2 cellular contexts compared by ENCODE assay signal in the genomic region with DNA sequence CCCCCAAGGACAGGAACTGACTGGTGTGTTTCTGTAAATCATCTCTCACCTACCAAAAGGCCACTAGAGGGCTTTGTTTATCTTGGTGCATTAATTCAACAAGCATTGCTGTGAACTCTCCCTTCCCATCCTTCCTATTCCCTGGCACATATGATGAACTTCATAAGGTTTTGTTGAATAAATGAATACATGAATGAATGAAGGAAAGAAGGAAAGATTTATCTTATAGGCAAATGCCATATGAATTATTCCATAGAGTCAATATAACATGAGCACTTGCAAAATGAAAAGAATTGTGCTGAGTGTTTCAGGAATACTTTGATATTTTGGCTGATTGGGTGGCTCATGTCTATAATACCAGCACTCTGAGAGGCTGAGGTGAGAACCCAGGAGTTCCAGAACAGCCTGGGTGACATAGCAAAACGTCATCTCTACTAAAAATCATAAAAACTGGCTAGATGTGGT.
A peak's percentile ranks its signal among the peaks of the same experiment; 100 is the strongest.
TF ChIP-seq lines count a peak whose summit lies in the region.

No MANE protein-coding gene starts in this region.

TF ChIP-seq in IMR-90, 13 proteins besides CTCF, POLR2A, EP300 and RAD21:
- TF ChIP-seq RCOR1 (IDR thresholded peaks at IDR 0.05; ENCODE audit: insufficient replicate concordance, low read length) (no peak), MXI1 (IDR thresholded peaks at IDR 0.05; ENCODE audit: borderline replicate concordance, low read depth, low read length) (no peak), MAZ (IDR thresholded peaks at IDR 0.05; ENCODE audit: borderline replicate concordance, low read depth, low read length) (no peak), RFX5 (IDR thresholded peaks at IDR 0.05; ENCODE audit: low read depth, low read length) (no peak), SMC3 (IDR thresholded peaks at IDR 0.05; ENCODE audit: low read depth, low read length) (no peak), CEBPB (IDR thresholded peaks at IDR 0.05; ENCODE audit: low read depth, low read length) (no peak), BHLHE40 (IDR thresholded peaks at IDR 0.05; ENCODE audit: low read depth, low read length) (no peak), NFE2L2 (IDR thresholded peaks at IDR 0.05; ENCODE audit: low read depth, low read length) (no peak), MAFK (IDR thresholded peaks at IDR 0.05; ENCODE audit: low read depth, low read length) (no peak), CHD1 (IDR thresholded peaks at IDR 0.05; ENCODE audit: low read depth, low read length) (no peak), FOS (IDR thresholded peaks at IDR 0.05; ENCODE audit: low read depth, low read length) (no peak)
- TF ChIP-seq, protein P1, sequence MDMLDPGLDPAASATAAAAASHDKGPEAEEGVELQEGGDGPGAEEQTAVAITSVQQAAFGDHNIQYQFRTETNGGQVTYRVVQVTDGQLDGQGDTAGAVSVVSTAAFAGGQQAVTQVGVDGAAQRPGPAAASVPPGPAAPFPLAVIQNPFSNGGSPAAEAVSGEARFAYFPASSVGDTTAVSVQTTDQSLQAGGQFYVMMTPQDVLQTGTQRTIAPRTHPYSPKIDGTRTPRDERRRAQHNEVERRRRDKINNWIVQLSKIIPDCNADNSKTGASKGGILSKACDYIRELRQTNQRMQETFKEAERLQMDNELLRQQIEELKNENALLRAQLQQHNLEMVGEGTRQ (IDR thresholded peaks at IDR 0.05; ENCODE audit: low read depth, low read length) = no peak
- TF ChIP-seq, protein P2, sequence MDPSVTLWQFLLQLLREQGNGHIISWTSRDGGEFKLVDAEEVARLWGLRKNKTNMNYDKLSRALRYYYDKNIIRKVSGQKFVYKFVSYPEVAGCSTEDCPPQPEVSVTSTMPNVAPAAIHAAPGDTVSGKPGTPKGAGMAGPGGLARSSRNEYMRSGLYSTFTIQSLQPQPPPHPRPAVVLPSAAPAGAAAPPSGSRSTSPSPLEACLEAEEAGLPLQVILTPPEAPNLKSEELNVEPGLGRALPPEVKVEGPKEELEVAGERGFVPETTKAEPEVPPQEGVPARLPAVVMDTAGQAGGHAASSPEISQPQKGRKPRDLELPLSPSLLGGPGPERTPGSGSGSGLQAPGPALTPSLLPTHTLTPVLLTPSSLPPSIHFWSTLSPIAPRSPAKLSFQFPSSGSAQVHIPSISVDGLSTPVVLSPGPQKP (IDR thresholded peaks at IDR 0.05; ENCODE audit: borderline replicate concordance, low read depth, low read length) = no peak

TF ChIP-seq in liver, 16 proteins besides CTCF, POLR2A, EP300 and RAD21:
- TF ChIP-seq, protein P3, sequence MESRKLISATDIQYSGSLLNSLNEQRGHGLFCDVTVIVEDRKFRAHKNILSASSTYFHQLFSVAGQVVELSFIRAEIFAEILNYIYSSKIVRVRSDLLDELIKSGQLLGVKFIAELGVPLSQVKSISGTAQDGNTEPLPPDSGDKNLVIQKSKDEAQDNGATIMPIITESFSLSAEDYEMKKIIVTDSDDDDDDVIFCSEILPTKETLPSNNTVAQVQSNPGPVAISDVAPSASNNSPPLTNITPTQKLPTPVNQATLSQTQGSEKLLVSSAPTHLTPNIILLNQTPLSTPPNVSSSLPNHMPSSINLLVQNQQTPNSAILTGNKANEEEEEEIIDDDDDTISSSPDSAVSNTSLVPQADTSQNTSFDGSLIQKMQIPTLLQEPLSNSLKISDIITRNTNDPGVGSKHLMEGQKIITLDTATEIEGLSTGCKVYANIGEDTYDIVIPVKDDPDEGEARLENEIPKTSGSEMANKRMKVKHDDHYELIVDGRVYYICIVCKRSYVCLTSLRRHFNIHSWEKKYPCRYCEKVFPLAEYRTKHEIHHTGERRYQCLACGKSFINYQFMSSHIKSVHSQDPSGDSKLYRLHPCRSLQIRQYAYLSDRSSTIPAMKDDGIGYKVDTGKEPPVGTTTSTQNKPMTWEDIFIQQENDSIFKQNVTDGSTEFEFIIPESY (IDR thresholded peaks at IDR 0.05) = no peak
- TF ChIP-seq FOXA1 (IDR thresholded peaks at IDR 0.05) (peak; percentile 77), GABPA (IDR thresholded peaks at IDR 0.05 in 1 of 2, conservative IDR thresholded peaks at IDR 0.05 in 1 of 2) (no peak), FOXA2 (IDR thresholded peaks at IDR 0.05) (peak; percentile 80), HNF4G (IDR thresholded peaks at IDR 0.05) (no peak)
- TF ChIP-seq, protein P4, sequence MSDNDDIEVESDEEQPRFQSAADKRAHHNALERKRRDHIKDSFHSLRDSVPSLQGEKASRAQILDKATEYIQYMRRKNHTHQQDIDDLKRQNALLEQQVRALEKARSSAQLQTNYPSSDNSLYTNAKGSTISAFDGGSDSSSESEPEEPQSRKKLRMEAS (IDR thresholded peaks at IDR 0.05) = no peak
